In genomic region chr5:60718186-60718892, GRCh38 we compare ENCODE assay signal across 1 cellular context.
TF ChIP-seq lines count a peak whose summit lies in the region.

No MANE protein-coding gene starts in this region.

TF ChIP-seq in HEK293, 187 proteins besides CTCF, POLR2A, EP300 and RAD21 (continued from another document and continues in another):
- no peak for TF ChIP-seq BCL6B (tag by site-specific recombination; IDR thresholded peaks at IDR 0.05)
- TF ChIP-seq OVOL3 (tag by site-specific recombination; IDR thresholded peaks at IDR 0.05), result no peak; the same call in 1 of the 2 replicates
- TF ChIP-seq ZNF174 (tag by site-specific recombination; IDR thresholded peaks at IDR 0.05), result no peak
- no peak for TF ChIP-seq FEZF1 (tag by site-specific recombination; IDR thresholded peaks at IDR 0.05)
- TF ChIP-seq ZNF654 (tag by site-specific recombination; IDR thresholded peaks at IDR 0.05; ENCODE audit: low read depth), result peak; percentile 44
- no peak for TF ChIP-seq ZNF292 (tag by site-specific recombination; IDR thresholded peaks at IDR 0.05; ENCODE audit: borderline replicate concordance, low read depth)
- peak; percentile 70; the same call in 1 of the 2 replicates for TF ChIP-seq ZNF140 (tag by site-specific recombination; IDR thresholded peaks at IDR 0.05)
- TF ChIP-seq GLIS1 (tag by site-specific recombination; IDR thresholded peaks at IDR 0.05), result no peak
- no peak for TF ChIP-seq ZBTB49 (tag by site-specific recombination; IDR thresholded peaks at IDR 0.05; ENCODE audit: low read depth)
- no peak for TF ChIP-seq ZBTB44 (tag by site-specific recombination; IDR thresholded peaks at IDR 0.05)
- TF ChIP-seq ZNF549 (tag by site-specific recombination; IDR thresholded peaks at IDR 0.05), result no peak
- TF ChIP-seq ZBTB48 (tag by site-specific recombination; IDR thresholded peaks at IDR 0.05), result no peak
- no peak for TF ChIP-seq ZBTB17 (tag by site-specific recombination; IDR thresholded peaks at IDR 0.05)
- TF ChIP-seq ZNF157 (tag by site-specific recombination; IDR thresholded peaks at IDR 0.05), result no peak
- TF ChIP-seq ZNF624 (tag by site-specific recombination; IDR thresholded peaks at IDR 0.05), result no peak
- 0 out of 2 replicates have a peak, but pooled peaks have one; percentile 15 for TF ChIP-seq ZNF341 (tag by site-specific recombination; IDR thresholded peaks at IDR 0.05; ENCODE audit: low read depth)
- no peak for TF ChIP-seq ATF2 (tag by site-specific recombination; IDR thresholded peaks at IDR 0.05; ENCODE audit: low read depth)
- TF ChIP-seq KLF10 (tag by site-specific recombination; IDR thresholded peaks at IDR 0.05), result no peak
- no peak for TF ChIP-seq ZNF366 (tag by site-specific recombination; conservative IDR thresholded peaks at IDR 0.05)
- TF ChIP-seq PRDM4 (tag by site-specific recombination; IDR thresholded peaks at IDR 0.05), result no peak
- peak; percentile 41; the same call in 1 of the 2 replicates for TF ChIP-seq ZNF629 (tag by site-specific recombination; IDR thresholded peaks at IDR 0.05)
- no peak for TF ChIP-seq ZNF214 (tag by site-specific recombination; IDR thresholded peaks at IDR 0.05; ENCODE audit: borderline replicate concordance)
- no peak for TF ChIP-seq ZNF274 (IDR thresholded peaks at IDR 0.05; ENCODE audit: low read length)
- no peak for TF ChIP-seq ZNF274 (tag by site-specific recombination; IDR thresholded peaks at IDR 0.05; ENCODE audit: borderline replicate concordance)
- TF ChIP-seq ZNF658 (tag by site-specific recombination; IDR thresholded peaks at IDR 0.05), result no peak
- TF ChIP-seq ZNF529 (tag by site-specific recombination; IDR thresholded peaks at IDR 0.05; ENCODE audit: insufficient replicate concordance), result peak; percentile 78
- no peak for TF ChIP-seq ZBTB26 (tag by site-specific recombination; optimal IDR thresholded peaks at IDR 0.05)
- no peak for TF ChIP-seq ZNF184 (tag by site-specific recombination; IDR thresholded peaks at IDR 0.05)
- no peak for TF ChIP-seq ZSCAN23 (tag by site-specific recombination; IDR thresholded peaks at IDR 0.05)
- TF ChIP-seq ZNF211 (tag by site-specific recombination; IDR thresholded peaks at IDR 0.05; ENCODE audit: low read depth), result no peak
- no peak for TF ChIP-seq ZSCAN4 (tag by site-specific recombination; IDR thresholded peaks at IDR 0.05)
- TF ChIP-seq ZNF155 (tag by site-specific recombination; IDR thresholded peaks at IDR 0.05), result no peak
- TF ChIP-seq MEIS1 (CRISPR knock-in tag; IDR thresholded peaks at IDR 0.05; ENCODE audit: borderline replicate concordance), result no peak
- TF ChIP-seq KLF9 (tag by site-specific recombination; IDR thresholded peaks at IDR 0.05; ENCODE audit: low read depth), result no peak
- TF ChIP-seq BCL11A (tag by site-specific recombination; IDR thresholded peaks at IDR 0.05; ENCODE audit: low read depth), result no peak
- no peak for TF ChIP-seq ZNF626 (tag by site-specific recombination; IDR thresholded peaks at IDR 0.05)
- TF ChIP-seq ELK4 (IDR thresholded peaks at IDR 0.05; ENCODE audit: borderline replicate concordance, low read depth, low read length), result no peak
- peak; percentile 52; the same call in 1 of the 2 replicates for TF ChIP-seq ZBTB21 (tag by site-specific recombination; IDR thresholded peaks at IDR 0.05)
- TF ChIP-seq ZNF26 (tag by site-specific recombination; IDR thresholded peaks at IDR 0.05), result no peak
- 0 out of 2 replicates have a peak, but pooled peaks have one; percentile 30 for TF ChIP-seq ZNF580 (tag by site-specific recombination; IDR thresholded peaks at IDR 0.05)
- no peak for TF ChIP-seq GFI1B (tag by site-specific recombination; IDR thresholded peaks at IDR 0.05)
- TF ChIP-seq GLIS2 (tag by site-specific recombination; IDR thresholded peaks at IDR 0.05), result no peak
- peak; percentile 74 for TF ChIP-seq ZNF426 (tag by site-specific recombination; IDR thresholded peaks at IDR 0.05)
- peak; percentile 77 for TF ChIP-seq ZNF623 (tag by site-specific recombination; IDR thresholded peaks at IDR 0.05)
- TF ChIP-seq KLF7 (tag by site-specific recombination; IDR thresholded peaks at IDR 0.05; ENCODE audit: borderline replicate concordance), result peak; percentile 50; the same call in 1 of the 2 replicates
- no peak for TF ChIP-seq HIC1 (tag by site-specific recombination; IDR thresholded peaks at IDR 0.05)
- TF ChIP-seq IKZF3 (tag by site-specific recombination; IDR thresholded peaks at IDR 0.05), result no peak
- no peak for TF ChIP-seq ZNF175 (tag by site-specific recombination; IDR thresholded peaks at IDR 0.05)
- no peak for TF ChIP-seq ZNF114 (tag by site-specific recombination; IDR thresholded peaks at IDR 0.05)
- TF ChIP-seq ZNF19 (tag by site-specific recombination; IDR thresholded peaks at IDR 0.05; ENCODE audit: low read depth), result no peak
- TF ChIP-seq REPIN1 (tag by site-specific recombination; IDR thresholded peaks at IDR 0.05; ENCODE audit: low read depth), result no peak
- 0 out of 2 replicates have a peak, but pooled peaks have one; percentile 70 for TF ChIP-seq ZNF202 (tag by site-specific recombination; IDR thresholded peaks at IDR 0.05; ENCODE audit: borderline replicate concordance)
